2 cellular contexts compared by ENCODE assay signal in the genomic region with DNA sequence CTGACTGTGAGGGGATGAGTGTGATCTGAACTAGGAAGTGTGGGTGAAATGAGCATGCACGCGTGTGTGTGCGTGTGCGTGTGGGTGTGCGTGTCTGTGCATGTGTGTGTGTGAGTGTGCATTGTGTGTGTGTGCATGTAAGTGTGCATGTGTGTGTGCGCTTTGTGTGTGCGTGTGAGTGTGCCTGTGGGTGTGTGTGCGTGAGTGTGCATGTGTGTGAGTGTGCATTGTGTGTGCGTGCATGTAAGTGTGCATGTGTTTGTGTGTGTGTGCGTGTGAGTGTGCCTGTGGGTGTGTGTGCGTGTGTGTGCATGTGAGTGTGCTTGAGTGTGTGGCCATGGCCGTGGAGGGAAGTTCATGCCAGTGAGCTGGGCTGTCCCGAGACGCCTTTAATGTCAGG.
TF ChIP-seq lines count a peak whose summit lies in the region.

No MANE protein-coding gene starts in this region.

TF ChIP-seq in HEK293, 187 proteins besides CTCF, POLR2A, EP300 and RAD21 (continued from another document):
- TF ChIP-seq, protein P1, sequence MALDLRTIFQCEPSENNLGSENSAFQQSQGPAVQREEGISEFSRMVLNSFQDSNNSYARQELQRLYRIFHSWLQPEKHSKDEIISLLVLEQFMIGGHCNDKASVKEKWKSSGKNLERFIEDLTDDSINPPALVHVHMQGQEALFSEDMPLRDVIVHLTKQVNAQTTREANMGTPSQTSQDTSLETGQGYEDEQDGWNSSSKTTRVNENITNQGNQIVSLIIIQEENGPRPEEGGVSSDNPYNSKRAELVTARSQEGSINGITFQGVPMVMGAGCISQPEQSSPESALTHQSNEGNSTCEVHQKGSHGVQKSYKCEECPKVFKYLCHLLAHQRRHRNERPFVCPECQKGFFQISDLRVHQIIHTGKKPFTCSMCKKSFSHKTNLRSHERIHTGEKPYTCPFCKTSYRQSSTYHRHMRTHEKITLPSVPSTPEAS (tag by site-specific recombination; IDR thresholded peaks at IDR 0.05) = peak; percentile 97

TF ChIP-seq in GM12878, 131 proteins besides CTCF, POLR2A, EP300 and RAD21 (continued from another document):
- TF ChIP-seq, protein P2, sequence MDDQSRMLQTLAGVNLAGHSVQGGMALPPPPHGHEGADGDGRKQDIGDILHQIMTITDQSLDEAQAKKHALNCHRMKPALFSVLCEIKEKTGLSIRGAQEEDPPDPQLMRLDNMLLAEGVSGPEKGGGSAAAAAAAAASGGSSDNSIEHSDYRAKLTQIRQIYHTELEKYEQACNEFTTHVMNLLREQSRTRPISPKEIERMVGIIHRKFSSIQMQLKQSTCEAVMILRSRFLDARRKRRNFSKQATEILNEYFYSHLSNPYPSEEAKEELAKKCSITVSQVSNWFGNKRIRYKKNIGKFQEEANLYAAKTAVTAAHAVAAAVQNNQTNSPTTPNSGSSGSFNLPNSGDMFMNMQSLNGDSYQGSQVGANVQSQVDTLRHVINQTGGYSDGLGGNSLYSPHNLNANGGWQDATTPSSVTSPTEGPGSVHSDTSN (IDR thresholded peaks at IDR 0.05; ENCODE audit: insufficient replicate concordance, low read depth, low read length) = peak; percentile 43
- TF ChIP-seq CBFB (IDR thresholded peaks at IDR 0.05; ENCODE audit: low read depth) = no peak
- 0 out of 2 replicates have a peak, but pooled peaks have one; percentile 25 for TF ChIP-seq TCF3 (IDR thresholded peaks at IDR 0.05; ENCODE audit: borderline replicate concordance, insufficient read depth, low read depth, low read length)
- TF ChIP-seq, protein P3, sequence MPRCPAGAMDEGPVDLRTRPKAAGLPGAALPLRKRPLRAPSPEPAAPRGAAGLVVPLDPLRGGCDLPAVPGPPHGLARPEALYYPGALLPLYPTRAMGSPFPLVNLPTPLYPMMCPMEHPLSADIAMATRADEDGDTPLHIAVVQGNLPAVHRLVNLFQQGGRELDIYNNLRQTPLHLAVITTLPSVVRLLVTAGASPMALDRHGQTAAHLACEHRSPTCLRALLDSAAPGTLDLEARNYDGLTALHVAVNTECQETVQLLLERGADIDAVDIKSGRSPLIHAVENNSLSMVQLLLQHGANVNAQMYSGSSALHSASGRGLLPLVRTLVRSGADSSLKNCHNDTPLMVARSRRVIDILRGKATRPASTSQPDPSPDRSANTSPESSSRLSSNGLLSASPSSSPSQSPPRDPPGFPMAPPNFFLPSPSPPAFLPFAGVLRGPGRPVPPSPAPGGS (IDR thresholded peaks at IDR 0.05; ENCODE audit: borderline replicate concordance, insufficient read depth, low read depth, low read length, poor library complexity, severe bottlenecking) = peak; percentile 94
